ENCODE assay signal across 19 cellular contexts in genomic region chr1:53385276-53385932, GRCh38.
"Had no signal": no experiment of that assay in that cellular context is flagged by ENCODE, and none has a peak within 500 bp of the region (broad histone marks: within the 10 kb centered on the region; RNA-seq: fewer than 3 reads in every experiment).

No MANE protein-coding gene starts in this region.

- H3K9ac ChIP-seq: neural progenitor cell had no signal

- H3K4me3 ChIP-seq: dorsolateral prefrontal cortex, heart left ventricle, neural progenitor cell, pancreas, smooth muscle cell, suprapubic skin, tibial nerve, upper lobe of right lung had no signal

- H3K4me2 ChIP-seq: neural progenitor cell, smooth muscle cell had no signal

- H3K9me3 ChIP-seq: pancreas, suprapubic skin, upper lobe of right lung had no signal

- H3K27me3 ChIP-seq: neural progenitor cell, pancreas, upper lobe of right lung had no signal

- H3K4me1 ChIP-seq: neural progenitor cell, pancreas, suprapubic skin, tibial nerve, upper lobe of right lung had no signal

- DNase-seq: cortex of kidney; dorsolateral prefrontal cortex; effector CD8-positive, alpha-beta T cell; foreskin melanocyte; heart left ventricle; hippocampal formation; kidney glomerular epithelial cell; midbrain; occipital lobe; pancreas; right cardiac atrium; stimulated activated CD4-positive, alpha-beta T cell treated with anti-CD3 and anti-CD28 coated beads, Interleukin-4, amount 100 ng/mL, for 1 hour; stimulated activated CD8-positive, alpha-beta memory T cell treated with anti-CD3 and anti-CD28 coated beads, Interleukin-4, amount 100 ng/mL, for 48 hours; stimulated activated naive CD8-positive, alpha-beta T cell treated with anti-CD3 and anti-CD28 coated beads, Interleukin-15, Interleukin-2, amounts not matched to agents 100 U/mL and 50 U/mL, for 24 hours; upper lobe of right lung had no signal

- H2AFZ ChIP-seq: neural progenitor cell had no signal

- H3K36me3 ChIP-seq: heart left ventricle, neural progenitor cell, pancreas, suprapubic skin, tibial nerve, upper lobe of right lung had no signal

- H3K27ac ChIP-seq: dorsolateral prefrontal cortex, heart left ventricle, neural progenitor cell, pancreas, suprapubic skin, tibial nerve, upper lobe of right lung had no signal

- FAIRE-seq: pancreas had no signal
